Comparison of ENCODE assay signal across 27 cellular contexts in genomic region chr15:51129513-51130197, GRCh38. TPM values are rescaled to one million over a fixed set of nuclear protein-coding genes. Genes with fewer than 3 reads are reported as not detected.
DNase-seq lines count a peak whose midpoint lies in the region; TF ChIP-seq lines count a peak whose summit lies in the region.
"Had no signal": no experiment of that assay in that cellular context is flagged by ENCODE, and none has a peak within 500 bp of the region (broad histone marks: within the 10 kb centered on the region; RNA-seq: fewer than 3 reads in every experiment).

No MANE protein-coding gene starts in this region.

- H3K9ac ChIP-seq in mucosa of rectum (ENCODE audit: low read depth in 1 of 2, low read length in 2 of 2) (no peak overlapping the region), neuronal stem cell (ENCODE audit: low read depth, low read length, poor library complexity) (no peak overlapping the region)

- no peak overlapping the region for H3K4me2 ChIP-seq in neuronal stem cell (ENCODE audit: insufficient read depth, low read length, poor library complexity, severe bottlenecking)

- DNase-seq in NCI-H1105 treated with DMSO at 0.1 percent for 48 hours (lab: John Stamatoyannopoulos, UW) (peak; percentile 44), NCI-H345 (lab: John Stamatoyannopoulos, UW) (peak; percentile 13), neuronal stem cell (ENCODE audit: low spot score) (no peak), KBM-7 (no peak), cerebellar nuclear complex (lab: John Stamatoyannopoulos, UW) (no peak)
- DNase-seq: activated CD4-positive, CD25-positive, alpha-beta regulatory T cell; activated CD8-positive, alpha-beta memory T cell treated with anti-CD3 and anti-CD28 coated beads, Interleukin-2, amount 10 ng/mL, durations not matched to agents 7 days and 5 days; activated naive CD4-positive, alpha-beta T cell treated with anti-CD3 and anti-CD28 coated beads, Interleukin-2, amount 10 ng/mL, durations not matched to agents 7 days and 5 days; activated T-cell treated with anti-CD3 and anti-CD28 coated beads, Interleukin-2, amount 50 U/mL, for 72 hours; Calu3; endodermal cell; left lung; mesendoderm; NCI-H2029; nucleus accumbens; sigmoid colon; stimulated activated CD4-positive, alpha-beta T cell treated with anti-CD3 and anti-CD28 coated beads, Interleukin-4, amount 100 ng/mL, for 4 hours; stimulated activated naive CD4-positive, alpha-beta T cell; T-helper 1 cell had no signal

- no peaks in the 10 kb centered on the region for H3K27me3 ChIP-seq in mucosa of rectum (ENCODE audit: control insufficient read depth in 2 of 2, insufficient read depth in 2 of 2, low read length in 2 of 2)
- no peaks in the 10 kb centered on the region for H3K27me3 ChIP-seq in neuronal stem cell (ENCODE audit: control insufficient read depth in 3 of 3, insufficient read depth in 3 of 3, low read depth in 1 of 3, low read length in 3 of 3)
- H3K27me3 ChIP-seq: esophagus muscularis mucosa, sigmoid colon, suprapubic skin had no signal

- no peak overlapping the region for H2BK15ac ChIP-seq in neuronal stem cell (ENCODE audit: low read length)

- peak overlapping the region in 2 of 5 experiments; percentile 36 to 40 for H3K4me3 Mint-ChIP-seq in brain
- H3K4me3 Mint-ChIP-seq: activated CD8-positive, alpha-beta memory T cell treated with anti-CD3 and anti-CD28 coated beads, Interleukin-2, amount 10 ng/mL, durations not matched to agents 7 days and 5 days; activated naive CD4-positive, alpha-beta T cell treated with anti-CD3 and anti-CD28 coated beads, Interleukin-2, amount 10 ng/mL, durations not matched to agents 7 days and 5 days; activated T-cell treated with anti-CD3 and anti-CD28 coated beads, Interleukin-2, amount 50 U/mL, for 72 hours; CD14-positive monocyte; endodermal cell had no signal

- H3K36me3 ChIP-seq in mucosa of rectum (ENCODE audit: control insufficient read depth in 2 of 2, insufficient read depth in 2 of 2, low read length in 2 of 2) = no peaks in the 10 kb centered on the region
- H3K36me3 ChIP-seq in neuronal stem cell (replicated peaks in 1 of 2; ENCODE audit: control insufficient read depth in 2 of 2, insufficient read depth in 2 of 2, low read length in 2 of 2) = no peaks in the 10 kb centered on the region
- H3K36me3 ChIP-seq: esophagus muscularis mucosa, left lung, prostate gland, sigmoid colon, suprapubic skin had no signal

- H3K18ac ChIP-seq in neuronal stem cell (ENCODE audit: low read length) = no peak overlapping the region

- H2BK12ac ChIP-seq in neuronal stem cell (ENCODE audit: low read length) = no peak overlapping the region

- H4K91ac ChIP-seq in neuronal stem cell (ENCODE audit: low read depth, low read length, poor library complexity) = no peak overlapping the region

- no peaks in the 10 kb centered on the region for H3K36me3 Mint-ChIP-seq in brain
- H3K36me3 Mint-ChIP-seq: activated CD8-positive, alpha-beta memory T cell treated with anti-CD3 and anti-CD28 coated beads, Interleukin-2, amount 10 ng/mL, durations not matched to agents 7 days and 5 days; activated naive CD4-positive, alpha-beta T cell treated with anti-CD3 and anti-CD28 coated beads, Interleukin-2, amount 10 ng/mL, durations not matched to agents 7 days and 5 days; CD14-positive monocyte had no signal

- peaks cover 0 to 4% (median 2%) of the 10 kb centered on the region in 5 experiments for H3K9me3 Mint-ChIP-seq in brain
- H3K9me3 Mint-ChIP-seq: activated naive CD4-positive, alpha-beta T cell treated with anti-CD3 and anti-CD28 coated beads, Interleukin-2, amount 10 ng/mL, durations not matched to agents 7 days and 5 days; activated T-cell treated with anti-CD3 and anti-CD28 coated beads, Interleukin-2, amount 50 U/mL, for 72 hours; endodermal cell had no signal

- H4K8ac ChIP-seq in neuronal stem cell (ENCODE audit: low read depth, low read length) = no peak overlapping the region

- H3K9me3 ChIP-seq in mucosa of rectum (ENCODE audit: control insufficient read depth in 2 of 2, low read length in 2 of 2) (no peaks in the 10 kb centered on the region), neuronal stem cell (replicated peaks in 1 of 2; ENCODE audit: control insufficient read depth in 2 of 2, insufficient read depth in 1 of 2, low read depth in 1 of 2, low read length in 2 of 2) (no peaks in the 10 kb centered on the region)
- H3K9me3 ChIP-seq: esophagus muscularis mucosa, left lung, prostate gland, sigmoid colon, suprapubic skin had no signal

- peak overlapping the region in 4 of 5 experiments; percentile 49 to 86 (median 61) for H3K27ac Mint-ChIP-seq in brain
- H3K27ac Mint-ChIP-seq: activated CD8-positive, alpha-beta memory T cell treated with anti-CD3 and anti-CD28 coated beads, Interleukin-2, amount 10 ng/mL, durations not matched to agents 7 days and 5 days; activated naive CD4-positive, alpha-beta T cell treated with anti-CD3 and anti-CD28 coated beads, Interleukin-2, amount 10 ng/mL, durations not matched to agents 7 days and 5 days; activated T-cell treated with anti-CD3 and anti-CD28 coated beads, Interleukin-2, amount 50 U/mL, for 72 hours; endodermal cell had no signal

- H3K27ac ChIP-seq in mucosa of rectum (ENCODE audit: low read depth in 2 of 2, low read length in 2 of 2) (peak overlapping the region; percentile 65 to 80), neuronal stem cell (replicated peaks; ENCODE audit: low read length) (no peak overlapping the region)
- H3K27ac ChIP-seq: esophagus muscularis mucosa, left lung, prostate gland, RWPE1, sigmoid colon, suprapubic skin had no signal

- no peaks in the 10 kb centered on the region for H3K79me1 ChIP-seq in neuronal stem cell (ENCODE audit: low read depth, low read length)

- no peak overlapping the region for H3K14ac ChIP-seq in neuronal stem cell (ENCODE audit: low read length)

- H3K4me1 ChIP-seq in mucosa of rectum (ENCODE audit: control insufficient read depth in 2 of 2, insufficient read depth in 2 of 2, low read length in 2 of 2) (peaks cover 10 to 12% of the 10 kb centered on the region in 2 donors), neuronal stem cell (ENCODE audit: control insufficient read depth in 2 of 2, insufficient read depth in 1 of 2, low read depth in 1 of 2, low read length in 2 of 2) (no peaks in the 10 kb centered on the region)
- H3K4me1 ChIP-seq: prostate gland had no signal

- no peak for TF ChIP-seq CTCF in brain (conservative IDR thresholded peaks at IDR 0.05)

- no peak overlapping the region for H2AK5ac ChIP-seq in neuronal stem cell (ENCODE audit: low read depth, low read length)

- WGBS in neuronal stem cell (ENCODE audit: extremely low coverage in 2 of 2, insufficient read length in 2 of 2, insufficient replicate concordance in 1 of 2), 2 donors = no CpG with 5 or more reads among the region's 5 CpGs

- no peak overlapping the region for H3K4ac ChIP-seq in neuronal stem cell (ENCODE audit: low read length)

- H3K27me3 Mint-ChIP-seq in brain = peaks cover 4% of the 10 kb centered on the region

- H3K4me3 ChIP-seq in mucosa of rectum (ENCODE audit: low read length in 2 of 2) (peak overlapping the region in 1 of 2 donors; percentile 10), neuronal stem cell (ENCODE audit: low read length in 2 of 2) (no peak overlapping the region)
- H3K4me3 ChIP-seq: esophagus muscularis mucosa, GM12878, left lung, prostate gland, sigmoid colon, suprapubic skin had no signal

- no peak overlapping the region for H2AFZ ChIP-seq in neuronal stem cell (ENCODE audit: low read length)

- H2BK120ac ChIP-seq in neuronal stem cell (ENCODE audit: low read depth, low read length) = no peak overlapping the region

- peaks cover 29% of the 10 kb centered on the region for H3K4me1 Mint-ChIP-seq in brain
- H3K4me1 Mint-ChIP-seq: endodermal cell had no signal

- in situ Hi-C loops in KBM-7 (cut with MboI; ENCODE audit: low pct_unique_long_range_greater_than_20kb, low sequenced_read_pairs) = no loop called here

- no peak overlapping the region for H3K23ac ChIP-seq in neuronal stem cell (ENCODE audit: low read depth, low read length, poor library complexity)

- no peak overlapping the region for H2BK5ac ChIP-seq in neuronal stem cell (ENCODE audit: low read length)

RNA-seq across cellular contexts. Expression of gene TNFAIP8L3, which starts 34.9 kb away (rescaled TPM):
- 2.5 TPM for polyA plus RNA-seq in brain (ENCODE audit: insufficient read depth, low read depth, low replicate concordance)
- not detected for polyA plus RNA-seq in neuronal stem cell (2013, experiment 1 of 2)
- not detected for polyA plus RNA-seq in neuronal stem cell (2013, experiment 2 of 2)
- polyA plus RNA-seq: CD14-positive monocyte had no signal

Comparison
In these comparisons a context has a peak if more than half of its experiments do, and no peak if none do; other contexts are left out.
1. DNase-seq: peak in NCI-H1105 treated with DMSO at 0.1 percent for 48 hours (single experiment) and NCI-H345 (single experiment); none in neuronal stem cell (single experiment), KBM-7 (single experiment) and cerebellar nuclear complex (0 of 2).